ENCODE assay signal across 2 cellular contexts in genomic region chr2:241575624-241576292, GRCh38.
A peak's percentile ranks its signal among the peaks of the same experiment; 100 is the strongest.
TF ChIP-seq lines count a peak whose summit lies in the region.

No MANE protein-coding gene starts in this region.

TF ChIP-seq in HCT116, 20 proteins besides CTCF, POLR2A, EP300 and RAD21:
- TF ChIP-seq ATF3 (IDR thresholded peaks at IDR 0.05) (no peak), ELF1 (IDR thresholded peaks at IDR 0.05; ENCODE audit: borderline replicate concordance, low read depth) (no peak), CBX3 (IDR thresholded peaks at IDR 0.05; ENCODE audit: low read depth) (no peak), ZNF274 (IDR thresholded peaks at IDR 0.05; ENCODE audit: low read depth, low read length) (no peak), TCF7L2 (IDR thresholded peaks at IDR 0.05; ENCODE audit: borderline replicate concordance, extremely low read depth, insufficient read depth, insufficient read length) (no peak), EGR1 (IDR thresholded peaks at IDR 0.05; ENCODE audit: low read depth) (no peak), ZFX (IDR thresholded peaks at IDR 0.05) (no peak), SRF (IDR thresholded peaks at IDR 0.05; ENCODE audit: low read depth) (no peak), YY1 (IDR thresholded peaks at IDR 0.05; ENCODE audit: extremely low read depth, insufficient replicate concordance, low read depth, low read length) (no peak), FOSL1 (IDR thresholded peaks at IDR 0.05; ENCODE audit: low read depth) (no peak), JUND (IDR thresholded peaks at IDR 0.05) (no peak), SIN3A (IDR thresholded peaks at IDR 0.05; ENCODE audit: low read depth) (no peak), POLR2AphosphoS5 (IDR thresholded peaks at IDR 0.05; ENCODE audit: low read depth, low read length) (no peak; the same call in 1 of the 2 replicates), EZH2 (IDR thresholded peaks at IDR 0.05) (no peak), CEBPB (IDR thresholded peaks at IDR 0.05; ENCODE audit: low read depth) (no peak), ZBTB33 (IDR thresholded peaks at IDR 0.05; ENCODE audit: extremely low read depth, insufficient replicate concordance, low read length) (no peak), EZH2phosphoT487 (IDR thresholded peaks at IDR 0.05; ENCODE audit: borderline replicate concordance) (no peak), REST (IDR thresholded peaks at IDR 0.05; ENCODE audit: low read depth) (no peak), SP1 (IDR thresholded peaks at IDR 0.05; ENCODE audit: low read depth) (no peak), MAX (IDR thresholded peaks at IDR 0.05) (no peak)

TF ChIP-seq in K562, 482 proteins besides CTCF, POLR2A, EP300 and RAD21:
- TF ChIP-seq SRSF1 (IDR thresholded peaks at IDR 0.05; ENCODE audit: low read depth, low read length): no peak
- no peak for TF ChIP-seq TAF7 (tag; IDR thresholded peaks at IDR 0.05)
- no peak for TF ChIP-seq CBX2 (IDR thresholded peaks at IDR 0.05; ENCODE audit: insufficient read depth, low read length, poor library complexity, severe bottlenecking)
- no peak for TF ChIP-seq ASH1L (IDR thresholded peaks at IDR 0.05; ENCODE audit: borderline replicate concordance, low read depth, partially characterized antibody)
- peak; percentile 75 for TF ChIP-seq ZNF263 (CRISPR knock-in tag; IDR thresholded peaks at IDR 0.05; ENCODE audit: borderline replicate concordance)
TF ChIP-seq in K562: peak in this region for 1.
